In the genomic region with DNA sequence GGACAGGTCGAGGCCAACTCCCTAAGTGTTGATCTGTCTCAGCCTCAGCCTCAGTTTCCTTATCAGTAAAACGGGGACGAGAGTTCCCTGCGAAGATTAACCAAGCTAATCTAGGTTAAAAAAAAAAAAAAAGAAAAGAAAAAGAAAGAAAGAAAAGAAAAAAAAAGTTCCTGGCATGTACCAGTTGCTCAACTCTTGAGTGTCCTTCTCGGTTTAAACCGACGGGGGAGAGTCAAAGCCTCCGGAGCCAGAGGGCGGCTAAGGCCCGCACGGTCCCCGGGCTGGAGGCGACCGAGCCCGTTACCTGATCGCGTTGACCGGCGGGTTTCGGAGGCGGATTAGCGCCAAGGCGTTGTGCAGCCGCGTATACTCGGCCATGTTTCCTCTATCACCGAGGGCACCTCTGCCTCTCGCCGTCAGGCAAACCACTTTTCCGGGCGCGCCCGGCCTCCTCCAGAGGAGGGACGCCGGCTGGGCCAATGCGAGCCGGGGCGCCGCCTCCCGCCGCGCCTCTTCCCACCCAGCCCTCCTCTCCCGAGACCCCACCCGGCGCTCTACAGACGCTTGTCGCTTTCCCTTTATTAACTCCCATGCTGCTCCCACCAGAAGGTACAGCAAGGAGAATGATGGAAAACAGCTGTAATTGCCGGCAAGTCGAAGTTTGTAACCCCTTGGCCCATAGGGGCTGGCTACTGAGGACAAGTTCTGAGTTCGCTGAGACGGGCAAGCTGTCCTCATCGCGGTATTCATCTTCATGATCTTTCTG, we compare ENCODE assay signal across 8 cellular contexts. TPM values are rescaled to one million over a fixed set of nuclear protein-coding genes. Genes with fewer than 3 reads are reported as not detected.
DNase-seq lines count a peak whose midpoint lies in the region; ATAC-seq and TF ChIP-seq lines count a peak whose summit lies in the region.

A gene (minus strand): TSS at position 405 of the 766 bp plus-strand sequence. CDS start 27 bp downstream, at position 378.

- no peaks in the 10 kb centered on the region for H3K9me3 ChIP-seq in liver (ENCODE audit: control insufficient read depth in 4 of 4, low read length in 3 of 4)

- peaks cover 1 to 23% (median 9%) of the 10 kb centered on the region in 4 donors for H3K4me1 ChIP-seq in liver (ENCODE audit: control insufficient read depth in 4 of 4, insufficient read depth in 4 of 4, low read length in 3 of 4)

- H3K9ac ChIP-seq in liver (ENCODE audit: low read depth in 1 of 2, low read length in 2 of 2): peak within 1 kb of the TSS; percentile 66 to 94

- TF ChIP-seq CTCF in HFF-Myc (IDR thresholded peaks at IDR 0.05; ENCODE audit: low read depth, low read length, missing control alignments): no peak
- TF ChIP-seq CTCF in liver (IDR thresholded peaks at IDR 0.05; ENCODE audit: low read depth, low read length, missing input control): no peak

- ATAC-seq in HG03159 (IDR thresholded peaks at IDR 0.05; ENCODE audit: unreplicated experiment): no peak

- peaks cover 5% of the 10 kb centered on the region for H3K27me3 Mint-ChIP-seq in activated CD4-positive, alpha-beta T cell treated with anti-CD3 and anti-CD28 coated beads, Interleukin-2, amount 10 ng/mL, durations not matched to agents 24 days and 14 days

- H3K36me3 ChIP-seq in liver (ENCODE audit: control insufficient read depth in 4 of 4, insufficient read depth in 3 of 4, low read depth in 1 of 4, low read length in 3 of 4): no peaks in the 10 kb centered on the region

- DNase-seq in Daoy (ENCODE audit: low read depth) (peak; percentile 87), HFF-Myc (ENCODE audit: extremely low read depth, low read depth) (peak; percentile 9), NCI-H2196 (lab: John Stamatoyannopoulos, UW; ENCODE audit: unreplicated experiment) (peak; percentile 90), dermis blood vessel endothelial cell (peak; percentile 71)
- DNase-seq in activated CD4-positive, alpha-beta T cell treated with anti-CD3 and anti-CD28 coated beads, Interleukin-2, amount 10 ng/mL, durations not matched to agents 24 days and 14 days: peak; percentile 86
- peak; percentile 45 for DNase-seq in stimulated activated CD4-positive, alpha-beta T cell treated with anti-CD3 and anti-CD28 coated beads, Interleukin-4, amount 100 ng/mL, for 24 hours

- 3% methylated on average over 53 of the region's 53 CpGs for WGBS in liver

- H3K27me3 ChIP-seq in liver (ENCODE audit: control insufficient read depth in 4 of 4, insufficient read depth in 4 of 4, low read length in 3 of 4): no peaks in the 10 kb centered on the region

- H3K36me3 Mint-ChIP-seq in activated CD4-positive, alpha-beta T cell treated with anti-CD3 and anti-CD28 coated beads, Interleukin-2, amount 10 ng/mL, durations not matched to agents 24 days and 14 days (ENCODE audit: low read depth): no peaks in the 10 kb centered on the region

- H3K4me3 Mint-ChIP-seq in activated CD4-positive, alpha-beta T cell treated with anti-CD3 and anti-CD28 coated beads, Interleukin-2, amount 10 ng/mL, durations not matched to agents 24 days and 14 days: peak within 1 kb of the TSS; percentile 75

- peaks cover 3% of the 10 kb centered on the region for H3K4me1 Mint-ChIP-seq in activated CD4-positive, alpha-beta T cell treated with anti-CD3 and anti-CD28 coated beads, Interleukin-2, amount 10 ng/mL, durations not matched to agents 24 days and 14 days

- H3K27ac ChIP-seq in liver (ENCODE audit: low read depth in 1 of 2, low read length in 2 of 2): peak within 1 kb of the TSS; percentile 77

- peaks cover 17% of the 10 kb centered on the region for H3K9me3 Mint-ChIP-seq in activated CD4-positive, alpha-beta T cell treated with anti-CD3 and anti-CD28 coated beads, Interleukin-2, amount 10 ng/mL, durations not matched to agents 24 days and 14 days

- H3K4me3 ChIP-seq in HFF-Myc (replicated peaks; ENCODE audit: low read depth, low read length) (peak within 1 kb of the TSS; percentile 56), liver (ENCODE audit: low read depth in 1 of 3, low read length in 3 of 3) (peak within 1 kb of the TSS; percentile 85 to 89 (median 88))

- H3K27ac Mint-ChIP-seq in activated CD4-positive, alpha-beta T cell treated with anti-CD3 and anti-CD28 coated beads, Interleukin-2, amount 10 ng/mL, durations not matched to agents 24 days and 14 days: no peak within 1 kb of the TSS

- intact Hi-C loops in activated CD4-positive, alpha-beta T cell treated with anti-CD3 and anti-CD28 coated beads, Interleukin-2, amount 10 ng/mL, durations not matched to agents 24 days and 14 days (cut with micrococcal nuclease): no loop called here

- peak; percentile 21 to 24 for TF ChIP-seq RAD21 in liver (IDR thresholded peaks at IDR 0.05)

TF ChIP-seq in liver, 16 proteins besides CTCF, POLR2A, EP300 and RAD21:
- peak; percentile 93 for TF ChIP-seq YY1 (IDR thresholded peaks at IDR 0.05)
- TF ChIP-seq, protein P1, sequence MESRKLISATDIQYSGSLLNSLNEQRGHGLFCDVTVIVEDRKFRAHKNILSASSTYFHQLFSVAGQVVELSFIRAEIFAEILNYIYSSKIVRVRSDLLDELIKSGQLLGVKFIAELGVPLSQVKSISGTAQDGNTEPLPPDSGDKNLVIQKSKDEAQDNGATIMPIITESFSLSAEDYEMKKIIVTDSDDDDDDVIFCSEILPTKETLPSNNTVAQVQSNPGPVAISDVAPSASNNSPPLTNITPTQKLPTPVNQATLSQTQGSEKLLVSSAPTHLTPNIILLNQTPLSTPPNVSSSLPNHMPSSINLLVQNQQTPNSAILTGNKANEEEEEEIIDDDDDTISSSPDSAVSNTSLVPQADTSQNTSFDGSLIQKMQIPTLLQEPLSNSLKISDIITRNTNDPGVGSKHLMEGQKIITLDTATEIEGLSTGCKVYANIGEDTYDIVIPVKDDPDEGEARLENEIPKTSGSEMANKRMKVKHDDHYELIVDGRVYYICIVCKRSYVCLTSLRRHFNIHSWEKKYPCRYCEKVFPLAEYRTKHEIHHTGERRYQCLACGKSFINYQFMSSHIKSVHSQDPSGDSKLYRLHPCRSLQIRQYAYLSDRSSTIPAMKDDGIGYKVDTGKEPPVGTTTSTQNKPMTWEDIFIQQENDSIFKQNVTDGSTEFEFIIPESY (IDR thresholded peaks at IDR 0.05): no peak
- TF ChIP-seq, protein P2, sequence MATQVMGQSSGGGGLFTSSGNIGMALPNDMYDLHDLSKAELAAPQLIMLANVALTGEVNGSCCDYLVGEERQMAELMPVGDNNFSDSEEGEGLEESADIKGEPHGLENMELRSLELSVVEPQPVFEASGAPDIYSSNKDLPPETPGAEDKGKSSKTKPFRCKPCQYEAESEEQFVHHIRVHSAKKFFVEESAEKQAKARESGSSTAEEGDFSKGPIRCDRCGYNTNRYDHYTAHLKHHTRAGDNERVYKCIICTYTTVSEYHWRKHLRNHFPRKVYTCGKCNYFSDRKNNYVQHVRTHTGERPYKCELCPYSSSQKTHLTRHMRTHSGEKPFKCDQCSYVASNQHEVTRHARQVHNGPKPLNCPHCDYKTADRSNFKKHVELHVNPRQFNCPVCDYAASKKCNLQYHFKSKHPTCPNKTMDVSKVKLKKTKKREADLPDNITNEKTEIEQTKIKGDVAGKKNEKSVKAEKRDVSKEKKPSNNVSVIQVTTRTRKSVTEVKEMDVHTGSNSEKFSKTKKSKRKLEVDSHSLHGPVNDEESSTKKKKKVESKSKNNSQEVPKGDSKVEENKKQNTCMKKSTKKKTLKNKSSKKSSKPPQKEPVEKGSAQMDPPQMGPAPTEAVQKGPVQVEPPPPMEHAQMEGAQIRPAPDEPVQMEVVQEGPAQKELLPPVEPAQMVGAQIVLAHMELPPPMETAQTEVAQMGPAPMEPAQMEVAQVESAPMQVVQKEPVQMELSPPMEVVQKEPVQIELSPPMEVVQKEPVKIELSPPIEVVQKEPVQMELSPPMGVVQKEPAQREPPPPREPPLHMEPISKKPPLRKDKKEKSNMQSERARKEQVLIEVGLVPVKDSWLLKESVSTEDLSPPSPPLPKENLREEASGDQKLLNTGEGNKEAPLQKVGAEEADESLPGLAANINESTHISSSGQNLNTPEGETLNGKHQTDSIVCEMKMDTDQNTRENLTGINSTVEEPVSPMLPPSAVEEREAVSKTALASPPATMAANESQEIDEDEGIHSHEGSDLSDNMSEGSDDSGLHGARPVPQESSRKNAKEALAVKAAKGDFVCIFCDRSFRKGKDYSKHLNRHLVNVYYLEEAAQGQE (IDR thresholded peaks at IDR 0.05): peak; percentile 88
- TF ChIP-seq FOXA2 (IDR thresholded peaks at IDR 0.05): no peak
- TF ChIP-seq, protein P3, sequence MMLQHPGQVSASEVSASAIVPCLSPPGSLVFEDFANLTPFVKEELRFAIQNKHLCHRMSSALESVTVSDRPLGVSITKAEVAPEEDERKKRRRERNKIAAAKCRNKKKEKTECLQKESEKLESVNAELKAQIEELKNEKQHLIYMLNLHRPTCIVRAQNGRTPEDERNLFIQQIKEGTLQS (IDR thresholded peaks at IDR 0.05): no peak
- TF ChIP-seq HNF4A (conservative IDR thresholded peaks at IDR 0.05): peak in 1 of 2 donors; percentile 37
- TF ChIP-seq, protein P4, sequence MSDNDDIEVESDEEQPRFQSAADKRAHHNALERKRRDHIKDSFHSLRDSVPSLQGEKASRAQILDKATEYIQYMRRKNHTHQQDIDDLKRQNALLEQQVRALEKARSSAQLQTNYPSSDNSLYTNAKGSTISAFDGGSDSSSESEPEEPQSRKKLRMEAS (IDR thresholded peaks at IDR 0.05): no peak
- TF ChIP-seq EGR1 (IDR thresholded peaks at IDR 0.05; ENCODE audit: low read depth in 2 of 2): no peak
- peak; percentile 88 for TF ChIP-seq TAF1 (conservative IDR thresholded peaks at IDR 0.05)
- TF ChIP-seq HNF4G (IDR thresholded peaks at IDR 0.05): no peak
- no peak for TF ChIP-seq NR2F2 (IDR thresholded peaks at IDR 0.05)
- TF ChIP-seq GABPA (IDR thresholded peaks at IDR 0.05 in 1 of 2, conservative IDR thresholded peaks at IDR 0.05 in 1 of 2): no peak
- peak; percentile 45 for TF ChIP-seq SP1 (IDR thresholded peaks at IDR 0.05)
- no peak for TF ChIP-seq JUND (IDR thresholded peaks at IDR 0.05)
- TF ChIP-seq RXRA (IDR thresholded peaks at IDR 0.05): no peak
- peak; percentile 22 for TF ChIP-seq FOXA1 (IDR thresholded peaks at IDR 0.05)

RNA-seq across cellular contexts. Expression of the gene that starts here (rescaled TPM):
- total RNA-seq in Daoy (2014; rRNA removed; shearing (Covaris generic)): 7.4 and 8.6 TPM in 2 replicates
- total RNA-seq in activated CD4-positive, alpha-beta T cell treated with anti-CD3 and anti-CD28 coated beads, Interleukin-2, amount 10 ng/mL, durations not matched to agents 24 days and 14 days: 2.1 and 2.4 TPM in 2 replicates
- 6.6 and 7.7 TPM in 2 replicates for total RNA-seq in dermis blood vessel endothelial cell
- 100 to 1,000 TPM in 1 of 2 donors, 10 to 100 TPM in 1; 44.3 to 378 TPM for total RNA-seq in liver
- polyA plus RNA-seq in liver: 100 to 1,000 TPM in 1 of 2 donors, 10 to 100 TPM in 1; 72.5 to 117 TPM

Comparison
In these comparisons a context has a peak if more than half of its experiments do, and no peak if none do; other contexts are left out.
1. DNase-seq: peak in every context shown above with its lines; median percentile 90 in NCI-H2196; 87 in Daoy; 86 in activated CD4-positive, alpha-beta T cell treated with anti-CD3 and anti-CD28 coated beads, Interleukin-2, amount 10 ng/mL, durations not matched to agents 24 days and 14 days; 71 in dermis blood vessel endothelial cell; 45 in stimulated activated CD4-positive, alpha-beta T cell treated with anti-CD3 and anti-CD28 coated beads, Interleukin-4, amount 100 ng/mL, for 24 hours; 9 in HFF-Myc.